ENCODE assay signal across 10 cellular contexts in the genomic region with DNA sequence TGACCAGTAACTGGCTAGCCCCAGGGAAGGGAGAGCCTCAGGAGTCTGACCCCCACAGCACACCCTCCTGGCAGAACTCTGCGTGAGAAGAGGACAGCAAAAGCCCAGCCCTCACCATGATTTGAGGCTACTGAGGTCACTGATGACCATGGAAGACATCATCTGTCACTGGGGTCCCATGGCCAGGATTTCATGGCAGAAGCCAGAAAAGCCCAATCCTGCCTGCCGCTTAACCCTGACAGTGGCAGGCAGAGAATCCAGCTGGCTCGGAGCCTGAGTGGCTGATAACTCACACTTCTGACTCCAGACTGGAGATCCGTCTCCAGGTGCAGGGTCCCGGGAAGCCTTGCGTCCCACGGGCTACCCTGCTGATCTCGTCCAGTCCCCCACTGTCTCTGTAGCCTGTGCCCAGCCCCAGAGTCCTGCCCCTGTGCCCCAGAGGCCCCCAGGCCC. TPM values are rescaled to one million over a fixed set of nuclear protein-coding genes. Genes with fewer than 3 reads are reported as not detected.
A peak's percentile ranks its signal among the peaks of the same experiment; 100 is the strongest.
DNase-seq lines count a peak whose midpoint lies in the region; ATAC-seq, FAIRE-seq and TF ChIP-seq lines count a peak whose summit lies in the region.
"Had no signal": no experiment of that assay in that cellular context is flagged by ENCODE, and none has a peak within 500 bp of the region (broad histone marks: within the 10 kb centered on the region; RNA-seq: fewer than 3 reads in every experiment).

No MANE protein-coding gene starts in this region.

- H3K9ac ChIP-seq in fibroblast of lung (ENCODE audit: insufficient read depth, low read length) = no peak overlapping the region

- H3K4me3 ChIP-seq in fibroblast of lung (replicated peaks in 1 of 4; ENCODE audit: control extremely low read depth in 1 of 4, insufficient read depth in 1 of 4, low read depth in 3 of 4, low read length in 4 of 4) = no peak overlapping the region
- peak overlapping the region in 3 of 4 donors; percentile 12 to 50 (median 32) for H3K4me3 ChIP-seq in pancreas
- H3K4me3 ChIP-seq: K562 had no signal

- no peak for FAIRE-seq in pancreas (lab: Jason Lieb, UNC)
- FAIRE-seq: K562 had no signal

- TF ChIP-seq CTCF in fibroblast of lung (conservative IDR thresholded peaks at IDR 0.05 in 1 of 2, IDR thresholded peaks at IDR 0.05 in 1 of 2; ENCODE audit: low read depth in 1 of 2, low read length in 2 of 2) (no peak), pancreas (IDR thresholded peaks at IDR 0.05) (no peak)

- peaks cover 6% of the 10 kb centered on the region for H3K4me1 ChIP-seq in fibroblast of lung (ENCODE audit: control insufficient read depth, extremely low read depth, insufficient read depth, low read length)
- H3K4me1 ChIP-seq in pancreas = peaks cover 0 to 4% (median 0%) of the 10 kb centered on the region in 3 donors

- H3K9me3 ChIP-seq in fibroblast of lung (ENCODE audit: control insufficient read depth, insufficient read depth, low read depth, low read length) = no peaks in the 10 kb centered on the region
- no peaks in the 10 kb centered on the region for H3K9me3 ChIP-seq in pancreas

- peak; percentile 80 for DNase-seq in DMS 273 (lab: John Stamatoyannopoulos, UW; ENCODE audit: unreplicated experiment)
- peak; percentile 60 for DNase-seq in NCI-H69 (lab: John Stamatoyannopoulos, UW)
- peak in 1 of 2 donors; percentile 7 for DNase-seq in fibroblast of lung (ENCODE audit: low read depth in 2 of 2)
- peak in 1 of 6 donors; percentile 26 for DNase-seq in pancreas
- DNase-seq in GM19238 (ENCODE audit: insufficient read length, low spot score) = no peak
- no peak for DNase-seq in activated naive CD4-positive, alpha-beta T cell treated with Interleukin-2 at 50 U/mL for 16 hours
- no peak for DNase-seq in cerebellar cortex (ENCODE audit: low spot score)

- H3K27me3 ChIP-seq in fibroblast of lung (ENCODE audit: control insufficient read depth, insufficient read depth, low read length) (no peaks in the 10 kb centered on the region), pancreas (no peaks in the 10 kb centered on the region)

- H3K27ac ChIP-seq in fibroblast of lung (ENCODE audit: insufficient read depth, low read length) = no peak overlapping the region
- H3K27ac ChIP-seq in pancreas = no peak overlapping the region

- no peak overlapping the region for H2AFZ ChIP-seq in fibroblast of lung (ENCODE audit: low read length)

- H3K79me2 ChIP-seq in fibroblast of lung (ENCODE audit: control insufficient read depth, insufficient read depth, low read length) = no peaks in the 10 kb centered on the region

- ATAC-seq in pancreas (peak in 2 of 4 donors; percentile 5 to 6), GM18907 (IDR thresholded peaks at IDR 0.05; ENCODE audit: unreplicated experiment) (no peak)

- H3K4me2 ChIP-seq in fibroblast of lung (ENCODE audit: extremely low read depth, insufficient read depth, low read length) = peak overlapping the region; percentile 2

- WGBS in pancreas, 2 donors = 19 to 23% methylated on average over 8 of the region's 8 CpGs

- intact Hi-C loops in pancreas (cut with DNase I) = no loop called here

- H4K20me1 ChIP-seq in fibroblast of lung (ENCODE audit: control insufficient read depth, extremely low read depth, insufficient read depth, low read length) = no peaks in the 10 kb centered on the region

- H3K36me3 ChIP-seq in fibroblast of lung (ENCODE audit: control insufficient read depth, insufficient read depth, low read length) (no peaks in the 10 kb centered on the region), pancreas (no peaks in the 10 kb centered on the region)

RNA-seq across cellular contexts. Expression of a gene that starts 17.5 kb away (rescaled TPM):
- 0.26 and 0.50 TPM in 2 replicates for total RNA-seq in fibroblast of lung
- 0.01 TPM in 2 replicates for polyA plus RNA-seq in fibroblast of lung
- polyA plus RNA-seq in fibroblast of lung (2012) = 0.02 and 0.03 TPM in 2 replicates
- not detected in 2 replicates for polyA minus RNA-seq in fibroblast of lung (ENCODE audit: low replicate concordance)
- total RNA-seq in pancreas = under 1 TPM in 3 of 6 donors, not detected in 3; 0.03 to 0.12 (median 0.06) TPM
- under 1 TPM; 0.09 to 0.15 TPM for polyA plus RNA-seq in pancreas

RNA-seq across cellular contexts. Expression of a gene that starts 30.6 kb away (rescaled TPM):
- 49.1 and 71.0 TPM in 2 replicates for total RNA-seq in fibroblast of lung
- polyA plus RNA-seq in fibroblast of lung = 6.8 and 11.0 TPM in 2 replicates
- polyA plus RNA-seq in fibroblast of lung (2012) = 14.1 and 25.3 TPM in 2 replicates
- polyA minus RNA-seq in fibroblast of lung (ENCODE audit: low replicate concordance) = 6.4 and 18.6 TPM in 2 replicates
- 10 to 100 TPM in 4 of 6 donors, 1 to 10 TPM in 2; 4.3 to 15.1 (median 12.5) TPM for total RNA-seq in pancreas
- polyA plus RNA-seq in pancreas = 10 to 100 TPM in 1 of 2 donors, 1 to 10 TPM in 1; 8.5 to 11.4 TPM

RNA-seq across cellular contexts. Expression of a gene that starts 51.3 kb away (rescaled TPM):
- total RNA-seq in fibroblast of lung = not detected in 2 replicates
- not detected in 2 replicates for polyA plus RNA-seq in fibroblast of lung
- polyA plus RNA-seq in fibroblast of lung (2012) = not detected in 2 replicates
- polyA minus RNA-seq in fibroblast of lung (ENCODE audit: low replicate concordance) = not detected in 2 replicates
- under 1 TPM in 1 of 6 donors, not detected in 5; 0.16 TPM for total RNA-seq in pancreas
- under 1 TPM in 1 of 2 donors, not detected in 1; 0.07 TPM for polyA plus RNA-seq in pancreas
- total RNA-seq: neural crest cell had no signal

Comparison
In these comparisons a context has a peak if more than half of its experiments do, and no peak if none do; other contexts are left out.
1. DNase-seq: peak in DMS 273 (single experiment) and NCI-H69 (single experiment); none in GM19238 (single experiment), activated naive CD4-positive, alpha-beta T cell treated with Interleukin-2 at 50 U/mL for 16 hours (single experiment) and cerebellar cortex (single experiment).
2. H3K4me3 ChIP-seq: peak in pancreas (3 of 4); none in fibroblast of lung (0 of 4).